8 cellular contexts compared by ENCODE assay signal in the genomic region with DNA sequence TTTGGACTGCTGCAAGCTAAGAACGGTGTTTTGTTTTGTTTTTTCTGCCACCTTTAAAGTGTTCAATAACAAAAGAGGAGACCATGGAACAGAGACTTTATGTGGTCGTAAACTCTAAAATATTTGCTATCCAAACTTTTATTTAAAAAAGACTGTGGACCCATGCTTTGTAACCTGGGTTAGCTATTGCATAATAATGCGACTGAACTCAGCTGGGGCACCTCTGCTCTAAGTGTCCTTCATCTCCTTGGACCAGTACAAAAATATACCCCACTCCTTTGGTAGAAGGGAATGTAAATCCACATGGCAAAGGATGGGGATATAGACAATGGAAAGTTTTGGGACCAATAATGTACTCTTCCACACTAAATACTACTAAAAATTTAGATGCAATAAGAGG.
"Had no signal": no experiment of that assay in that cellular context is flagged by ENCODE, and none has a peak within 500 bp of the region (broad histone marks: within the 10 kb centered on the region; RNA-seq: fewer than 3 reads in every experiment).

No MANE protein-coding gene starts in this region.

- ATAC-seq: GM12878 had no signal

- H3K4me3 ChIP-seq: GM12878 had no signal

- FAIRE-seq: G401.6, GM12878, GM12891, GM12892, GM18507, GM19239 had no signal

- DNase-seq: GDM1, GF-D8 had no signal
